9 cellular contexts compared by ENCODE assay signal in genomic region chr4:183797445-183798248, GRCh38.
DNase-seq lines count a peak whose midpoint lies in the region; FAIRE-seq and TF ChIP-seq lines count a peak whose summit lies in the region.
"Had no signal": no experiment of that assay in that cellular context is flagged by ENCODE, and none has a peak within 500 bp of the region (broad histone marks: within the 10 kb centered on the region; RNA-seq: fewer than 3 reads in every experiment).

No MANE protein-coding gene starts in this region.

- peak overlapping the region; percentile 76 for H3K27ac ChIP-seq in suprapubic skin
- H3K27ac ChIP-seq in MM.1S (ENCODE audit: low read length) = no peak overlapping the region

- H3K9me3 ChIP-seq in BE2C = no peaks in the 10 kb centered on the region
- no peaks in the 10 kb centered on the region for H3K9me3 ChIP-seq in suprapubic skin
- H3K9me3 ChIP-seq in MM.1S (replicated peaks; ENCODE audit: insufficient read depth, low read length) = no peaks in the 10 kb centered on the region

- TF ChIP-seq CTCF in BE2C (IDR thresholded peaks at IDR 0.05; ENCODE audit: low read depth, low read length) (no peak), chondrocyte (IDR thresholded peaks at IDR 0.05) (no peak), suprapubic skin (IDR thresholded peaks at IDR 0.05) (peak in 1 of 2 donors; percentile 9), MM.1S (IDR thresholded peaks at IDR 0.05; ENCODE audit: low read length) (no peak)

- H4K20me1 ChIP-seq in MM.1S (ENCODE audit: insufficient read depth, low read length) = no peaks in the 10 kb centered on the region

- DNase-seq in BE2C = peak; percentile 47
- peak; percentile 9 for DNase-seq in HuH-7 (ENCODE audit: low spot score)
- DNase-seq in chondrocyte (ENCODE audit: low spot score) = no peak
- DNase-seq in left kidney (ENCODE audit: low read depth, low spot score) = peak; percentile 84
- no peak for DNase-seq in suprapubic skin (ENCODE audit: low spot score in 2 of 2)
- DNase-seq in stimulated activated CD4-positive, alpha-beta T cell treated with anti-CD3 and anti-CD28 coated beads, Interleukin-12 subunit alpha, Interleukin-12 subunit beta, amount 100 ng/mL, for 4 hours = no peak
- DNase-seq in MM.1S = no peak
- DNase-seq in GM12892 (ENCODE audit: insufficient read length) = no peak

- peaks cover 10% of the 10 kb centered on the region for H3K4me1 Mint-ChIP-seq in chondrocyte (ENCODE audit: low read depth)

- no peak overlapping the region for H2AFZ ChIP-seq in MM.1S (ENCODE audit: low read length)

- H3K27me3 ChIP-seq in BE2C (peaks cover 41% of the 10 kb centered on the region), suprapubic skin (peaks cover 18% of the 10 kb centered on the region), MM.1S (replicated peaks; ENCODE audit: insufficient read depth, low read length) (no peaks in the 10 kb centered on the region; the same call in 1 of the 2 replicates)

- 1% methylated on average over 16 of the region's 98 CpGs for WGBS in suprapubic skin

- H3K27me3 Mint-ChIP-seq in chondrocyte (ENCODE audit: low read depth) = peaks cover 46% of the 10 kb centered on the region

- peaks cover 9% of the 10 kb centered on the region for H3K36me3 Mint-ChIP-seq in chondrocyte (ENCODE audit: low read depth)

- H3K36me3 ChIP-seq in BE2C (no peaks in the 10 kb centered on the region), suprapubic skin (no peaks in the 10 kb centered on the region), MM.1S (replicated peaks; ENCODE audit: insufficient read depth, low read length) (no peaks in the 10 kb centered on the region)
- H3K36me3 ChIP-seq: adrenal gland had no signal

- no peaks in the 10 kb centered on the region for H3F3A ChIP-seq in MM.1S (ENCODE audit: insufficient read depth, low read length)

- no peak for FAIRE-seq in GM12892 (lab: Jason Lieb, UNC)

- H3K9ac ChIP-seq in MM.1S (ENCODE audit: low read length) = no peak overlapping the region

- H3K4me1 ChIP-seq in BE2C (no peaks in the 10 kb centered on the region), suprapubic skin (peaks cover 22% of the 10 kb centered on the region), MM.1S (ENCODE audit: low read length) (no peaks in the 10 kb centered on the region)

- peak overlapping the region; percentile 39 for H3K4me3 ChIP-seq in BE2C (ENCODE audit: low read depth, low read length)
- peak overlapping the region; percentile 70 for H3K4me3 ChIP-seq in suprapubic skin
- H3K4me3 ChIP-seq in MM.1S (ENCODE audit: low read length) = no peak overlapping the region

- TF ChIP-seq POLR2A in suprapubic skin (IDR thresholded peaks at IDR 0.05) = no peak
- TF ChIP-seq POLR2A in GM12892 (IDR thresholded peaks at IDR 0.05; ENCODE audit: low read depth, low read length) = no peak

- H3K4me3 Mint-ChIP-seq in chondrocyte (ENCODE audit: unreplicated experiment) = peak overlapping the region; percentile 54

- H3K27ac Mint-ChIP-seq in chondrocyte (ENCODE audit: unreplicated experiment) = no peak overlapping the region

- H3K79me2 ChIP-seq in MM.1S (ENCODE audit: low read length) = no peaks in the 10 kb centered on the region

- no peak overlapping the region for H3K4me2 ChIP-seq in MM.1S (ENCODE audit: low read depth, low read length)

- TF ChIP-seq EP300 in suprapubic skin (IDR thresholded peaks at IDR 0.05) = no peak

- no peaks in the 10 kb centered on the region for H3K9me2 ChIP-seq in MM.1S (replicated peaks; ENCODE audit: insufficient read depth, low read length)

- peaks cover 27% of the 10 kb centered on the region for H3K9me3 Mint-ChIP-seq in chondrocyte (ENCODE audit: low read depth)

Comparison
In these comparisons a context has a peak if more than half of its experiments do, and no peak if none do; other contexts are left out.
1. DNase-seq: peak in BE2C (single experiment), HuH-7 (single experiment) and left kidney (single experiment); none in chondrocyte (single experiment), suprapubic skin (0 of 2), stimulated activated CD4-positive, alpha-beta T cell treated with anti-CD3 and anti-CD28 coated beads, Interleukin-12 subunit alpha, Interleukin-12 subunit beta, amount 100 ng/mL, for 4 hours (single experiment), MM.1S (single experiment) and GM12892 (single experiment).